1 cellular context compared by ENCODE assay signal in genomic region chr14:74583689-74584434, GRCh38.
TF ChIP-seq lines count a peak whose summit lies in the region.

No MANE protein-coding gene starts in this region.

TF ChIP-seq in GM23338, 12 proteins besides CTCF, POLR2A, EP300 and RAD21 (continued from another document):
- no peak for TF ChIP-seq ZNF462 (CRISPR knock-in tag; IDR thresholded peaks at IDR 0.05)
- no peak for TF ChIP-seq ZNF331 (CRISPR knock-in tag; IDR thresholded peaks at IDR 0.05; ENCODE audit: low read depth)
- no peak for TF ChIP-seq NANOG (IDR thresholded peaks at IDR 0.05; ENCODE audit: borderline replicate concordance)
